Comparison of ENCODE assay signal across 17 cellular contexts in the genomic region with DNA sequence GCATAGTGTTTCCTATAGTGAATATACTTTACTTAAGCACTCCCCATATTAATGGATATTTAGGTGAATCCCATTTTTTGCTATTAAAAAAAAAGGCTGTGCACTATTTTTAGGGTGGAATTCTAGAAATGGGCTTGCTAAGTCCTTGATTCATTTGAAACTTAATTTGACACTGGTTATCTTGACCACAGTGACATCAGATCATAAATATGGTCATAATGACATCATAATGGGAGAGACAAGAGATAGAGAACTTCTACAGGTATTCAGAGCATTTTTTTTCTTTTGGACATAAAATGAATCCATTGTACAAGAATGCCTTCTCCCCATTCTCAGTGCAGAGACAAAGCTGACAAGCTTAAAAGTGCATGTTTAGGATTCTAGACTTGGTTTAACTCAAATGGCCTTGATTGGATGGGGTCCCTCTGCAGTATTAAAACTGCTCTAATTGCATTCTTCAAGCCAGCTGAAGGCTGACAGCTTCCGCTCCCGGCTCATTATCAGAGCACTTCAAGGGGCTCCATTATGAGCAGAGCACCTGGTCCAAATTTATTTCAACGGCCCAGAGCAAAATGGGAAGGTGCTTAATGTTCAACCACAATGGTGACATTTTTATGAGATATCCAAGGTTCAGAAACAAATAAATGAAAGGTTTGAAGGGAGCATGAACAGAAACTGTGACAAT.
DNase-seq lines count a peak whose midpoint lies in the region; ATAC-seq, FAIRE-seq and TF ChIP-seq lines count a peak whose summit lies in the region.
"Had no signal": no experiment of that assay in that cellular context is flagged by ENCODE, and none has a peak within 500 bp of the region (broad histone marks: within the 10 kb centered on the region; RNA-seq: fewer than 3 reads in every experiment).

No MANE protein-coding gene starts in this region.

- H3K27ac Mint-ChIP-seq in activated naive CD8-positive, alpha-beta T cell treated with anti-CD3 and anti-CD28 coated beads, Interleukin-2, amount 50 U/mL, for 24 hours = no peak overlapping the region
- H3K27ac Mint-ChIP-seq in activated CD4-positive, alpha-beta memory T cell treated with anti-CD3 and anti-CD28 coated beads, Interleukin-2, amount 10 ng/mL, durations not matched to agents 7 days and 5 days = no peak overlapping the region
- H3K27ac Mint-ChIP-seq: CD8-positive, alpha-beta memory T cell had no signal

- CTCF ChIA-PET in activated CD4-positive, alpha-beta memory T cell treated with anti-CD3 and anti-CD28 coated beads, Interleukin-2, amount 10 ng/mL, durations not matched to agents 7 days and 5 days (lab: Charles Lee) = interaction anchor here (0.6 to 2.2 kb wide), 6 partner anchors 9 to 778 kb away, joined by 3 to 10 read pairs (median 4); no protein-coding TSS in a partner anchor

- POLR2A ChIA-PET in activated CD4-positive, alpha-beta memory T cell treated with anti-CD3 and anti-CD28 coated beads, Interleukin-2, amount 10 ng/mL, durations not matched to agents 7 days and 5 days (lab: Charles Lee) = no interaction called here

- H3K27me3 Mint-ChIP-seq in activated naive CD8-positive, alpha-beta T cell treated with anti-CD3 and anti-CD28 coated beads, Interleukin-2, amount 50 U/mL, for 24 hours = no peaks in the 10 kb centered on the region
- H3K27me3 Mint-ChIP-seq in activated CD4-positive, alpha-beta memory T cell treated with anti-CD3 and anti-CD28 coated beads, Interleukin-2, amount 10 ng/mL, durations not matched to agents 7 days and 5 days = no peaks in the 10 kb centered on the region
- H3K27me3 Mint-ChIP-seq: CD8-positive, alpha-beta memory T cell; stimulated activated naive CD8-positive, alpha-beta T cell treated with anti-CD3 and anti-CD28 coated beads, Interleukin-15, amount 100 ng/mL, for 72 hours had no signal

- no peaks in the 10 kb centered on the region for H3K36me3 Mint-ChIP-seq in activated naive CD8-positive, alpha-beta T cell treated with anti-CD3 and anti-CD28 coated beads, Interleukin-2, amount 50 U/mL, for 24 hours (ENCODE audit: low read depth)
- H3K36me3 Mint-ChIP-seq in activated CD4-positive, alpha-beta memory T cell treated with anti-CD3 and anti-CD28 coated beads, Interleukin-2, amount 10 ng/mL, durations not matched to agents 7 days and 5 days (ENCODE audit: low read depth) = no peaks in the 10 kb centered on the region

- no peak overlapping the region for H3K4me3 Mint-ChIP-seq in activated naive CD8-positive, alpha-beta T cell treated with anti-CD3 and anti-CD28 coated beads, Interleukin-2, amount 50 U/mL, for 24 hours
- no peak overlapping the region for H3K4me3 Mint-ChIP-seq in activated CD4-positive, alpha-beta memory T cell treated with anti-CD3 and anti-CD28 coated beads, Interleukin-2, amount 10 ng/mL, durations not matched to agents 7 days and 5 days
- H3K4me3 Mint-ChIP-seq: CD8-positive, alpha-beta memory T cell; stimulated activated naive CD8-positive, alpha-beta T cell treated with anti-CD3 and anti-CD28 coated beads, Interleukin-15, amount 100 ng/mL, for 72 hours had no signal

- H3K9me3 Mint-ChIP-seq in activated naive CD8-positive, alpha-beta T cell treated with anti-CD3 and anti-CD28 coated beads, Interleukin-2, amount 50 U/mL, for 24 hours = no peaks in the 10 kb centered on the region
- no peaks in the 10 kb centered on the region for H3K9me3 Mint-ChIP-seq in activated CD4-positive, alpha-beta memory T cell treated with anti-CD3 and anti-CD28 coated beads, Interleukin-2, amount 10 ng/mL, durations not matched to agents 7 days and 5 days
- H3K9me3 Mint-ChIP-seq: CD8-positive, alpha-beta memory T cell; stimulated activated naive CD8-positive, alpha-beta T cell treated with anti-CD3 and anti-CD28 coated beads, Interleukin-15, amount 100 ng/mL, for 72 hours had no signal

- ATAC-seq in activated naive CD8-positive, alpha-beta T cell treated with anti-CD3 and anti-CD28 coated beads, Interleukin-2, amount 50 U/mL, for 24 hours = no peak
- ATAC-seq: stimulated activated naive CD8-positive, alpha-beta T cell treated with anti-CD3 and anti-CD28 coated beads, Interleukin-15, amount 100 ng/mL, for 72 hours had no signal

- TF ChIP-seq CTCF in fibroblast of the aortic adventitia (IDR thresholded peaks at IDR 0.05; ENCODE audit: insufficient read depth, low read length) = no peak

- H3K4me1 Mint-ChIP-seq in activated naive CD8-positive, alpha-beta T cell treated with anti-CD3 and anti-CD28 coated beads, Interleukin-2, amount 50 U/mL, for 24 hours = peaks cover 4% of the 10 kb centered on the region
- H3K4me1 Mint-ChIP-seq in activated CD4-positive, alpha-beta memory T cell treated with anti-CD3 and anti-CD28 coated beads, Interleukin-2, amount 10 ng/mL, durations not matched to agents 7 days and 5 days = no peaks in the 10 kb centered on the region

- no peak overlapping the region for H3K4me3 ChIP-seq in fibroblast of the aortic adventitia (ENCODE audit: low read depth, low read length)
- H3K4me3 ChIP-seq: cardiac muscle cell, dorsolateral prefrontal cortex, ovary, SJCRH30 had no signal

- DNase-seq in DMS153 (lab: John Stamatoyannopoulos, UW) (peak; percentile 89), NCI-H1092 treated with DMSO at 0.1 percent for 48 hours (lab: John Stamatoyannopoulos, UW) (peak; percentile 92), NCI-H524 treated with DMSO at 0.1 percent for 48 hours (lab: John Stamatoyannopoulos, UW) (peak; percentile 45), fibroblast of the aortic adventitia (ENCODE audit: low read depth) (peak; percentile 27), germinal center (ENCODE audit: low spot score) (no peak), GM12891 (ENCODE audit: insufficient read length, low spot score) (no peak)
- DNase-seq in activated naive CD8-positive, alpha-beta T cell treated with anti-CD3 and anti-CD28 coated beads, Interleukin-2, amount 50 U/mL, for 24 hours = no peak
- DNase-seq in activated CD4-positive, alpha-beta memory T cell treated with anti-CD3 and anti-CD28 coated beads, Interleukin-2, amount 10 ng/mL, durations not matched to agents 7 days and 5 days = no peak
- DNase-seq: activated CD4-positive, alpha-beta T cell treated with anti-CD3 and anti-CD28 coated beads for 1 hour; CD8-positive, alpha-beta memory T cell; dorsolateral prefrontal cortex; erythroblast; NCI-H2227 treated with DMSO at 0.1 percent for 48 hours; ovary; SJCRH30; stimulated activated naive CD8-positive, alpha-beta T cell treated with anti-CD3 and anti-CD28 coated beads, Interleukin-15, amount 100 ng/mL, for 72 hours had no signal

- no peak for TF ChIP-seq POLR2A in GM12891 (IDR thresholded peaks at IDR 0.05; ENCODE audit: low read depth, low read length)

- FAIRE-seq in GM12891 (lab: Jason Lieb, UNC) = no peak

TF ChIP-seq in GM12891, 5 proteins besides CTCF, POLR2A, EP300 and RAD21:
- TF ChIP-seq POU2F2 (IDR thresholded peaks at IDR 0.05; ENCODE audit: low read depth, low read length) (no peak), SPI1 (IDR thresholded peaks at IDR 0.05; ENCODE audit: low read depth, low read length) (no peak), TAF1 (IDR thresholded peaks at IDR 0.05; ENCODE audit: low read depth, low read length) (no peak), PAX5 (IDR thresholded peaks at IDR 0.05; ENCODE audit: insufficient read depth, low read length, severe bottlenecking) (no peak), POLR2AphosphoS5 (IDR thresholded peaks at IDR 0.05; ENCODE audit: low read depth, low read length) (no peak)

Comparison
In these comparisons a context has a peak if more than half of its experiments do, and no peak if none do; other contexts are left out.
1. DNase-seq: peak in DMS153 (single experiment), NCI-H1092 treated with DMSO at 0.1 percent for 48 hours (single experiment), NCI-H524 treated with DMSO at 0.1 percent for 48 hours (single experiment) and fibroblast of the aortic adventitia (single experiment); none in activated naive CD8-positive, alpha-beta T cell treated with anti-CD3 and anti-CD28 coated beads, Interleukin-2, amount 50 U/mL, for 24 hours (single experiment), activated CD4-positive, alpha-beta memory T cell treated with anti-CD3 and anti-CD28 coated beads, Interleukin-2, amount 10 ng/mL, durations not matched to agents 7 days and 5 days (single experiment), germinal center (single experiment) and GM12891 (single experiment).